ENCODE assay signal across 12 cellular contexts in genomic region chr5:164809831-164810230, GRCh38.
DNase-seq lines count a peak whose midpoint lies in the region; ATAC-seq and TF ChIP-seq lines count a peak whose summit lies in the region.
"Had no signal": no experiment of that assay in that cellular context is flagged by ENCODE, and none has a peak within 500 bp of the region (broad histone marks: within the 10 kb centered on the region; RNA-seq: fewer than 3 reads in every experiment).

No MANE protein-coding gene starts in this region.

- H3K4me1 ChIP-seq in endodermal cell (ENCODE audit: control insufficient read depth, insufficient read depth, low read length) (peaks cover under 1% of the 10 kb centered on the region), MM.1S (ENCODE audit: low read length) (no peaks in the 10 kb centered on the region)
- H3K4me1 ChIP-seq: adrenal gland, heart right ventricle had no signal

- no peak overlapping the region for H3K4me3 Mint-ChIP-seq in endodermal cell

- H4K20me1 ChIP-seq in MM.1S (ENCODE audit: insufficient read depth, low read length): no peaks in the 10 kb centered on the region

- no peaks in the 10 kb centered on the region for H3K9me3 ChIP-seq in endodermal cell (ENCODE audit: control insufficient read depth, low read length)
- H3K9me3 ChIP-seq in MM.1S (replicated peaks; ENCODE audit: insufficient read depth, low read length): no peaks in the 10 kb centered on the region
- H3K9me3 ChIP-seq: adrenal gland, heart right ventricle, ovary had no signal

- H3F3A ChIP-seq in MM.1S (ENCODE audit: insufficient read depth, low read length): no peaks in the 10 kb centered on the region

- H3K27ac ChIP-seq in endodermal cell (ENCODE audit: low read depth, low read length): no peak overlapping the region
- no peak overlapping the region for H3K27ac ChIP-seq in MM.1S (ENCODE audit: low read length)
- H3K27ac ChIP-seq: adrenal gland, heart right ventricle, ovary had no signal

- H3K9me3 Mint-ChIP-seq in endodermal cell: no peaks in the 10 kb centered on the region

- ATAC-seq in GM18867 (IDR thresholded peaks at IDR 0.05; ENCODE audit: unreplicated experiment) (peak; percentile 79), GM21619 (IDR thresholded peaks at IDR 0.05; ENCODE audit: unreplicated experiment) (peak; percentile 95), HG03159 (IDR thresholded peaks at IDR 0.05; ENCODE audit: unreplicated experiment) (peak; percentile 96)
- ATAC-seq: heart right ventricle had no signal

- H2AFZ ChIP-seq in MM.1S (ENCODE audit: low read length): no peak overlapping the region

- peak; percentile 73 for DNase-seq in kidney glomerular epithelial cell (lab: John Stamatoyannopoulos, UW)
- no peak for DNase-seq in endodermal cell
- DNase-seq in NCI-H1092 (lab: John Stamatoyannopoulos, UW): no peak
- DNase-seq in T-helper 1 cell: no peak
- DNase-seq in MM.1S: no peak
- DNase-seq: adrenal gland, heart right ventricle, NCI-H524 treated with DMSO at 0.1 percent for 48 hours, ovary had no signal

- no peaks in the 10 kb centered on the region for H3K36me3 Mint-ChIP-seq in endodermal cell (ENCODE audit: low read depth)

- no peaks in the 10 kb centered on the region for H3K79me2 ChIP-seq in MM.1S (ENCODE audit: low read length)

- H3K4me1 Mint-ChIP-seq in endodermal cell: peaks cover 4% of the 10 kb centered on the region

- H3K36me3 ChIP-seq in endodermal cell (ENCODE audit: control insufficient read depth, insufficient read depth, low read length): no peaks in the 10 kb centered on the region
- no peaks in the 10 kb centered on the region for H3K36me3 ChIP-seq in MM.1S (replicated peaks; ENCODE audit: insufficient read depth, low read length)
- H3K36me3 ChIP-seq: adrenal gland, heart right ventricle, ovary had no signal

- H3K9me2 ChIP-seq in MM.1S (replicated peaks; ENCODE audit: insufficient read depth, low read length): no peaks in the 10 kb centered on the region

- TF ChIP-seq CTCF in endodermal cell (conservative IDR thresholded peaks at IDR 0.05) (no peak), MM.1S (IDR thresholded peaks at IDR 0.05; ENCODE audit: low read length) (no peak)

- H3K4me3 ChIP-seq in endodermal cell (ENCODE audit: low read length): no peak overlapping the region
- no peak overlapping the region for H3K4me3 ChIP-seq in MM.1S (ENCODE audit: low read length)
- H3K4me3 ChIP-seq: adrenal gland, heart right ventricle, ovary had no signal

- H3K9ac ChIP-seq in endodermal cell (ENCODE audit: extremely low read depth, low read length, poor library complexity, severe bottlenecking): no peak overlapping the region
- no peak overlapping the region for H3K9ac ChIP-seq in MM.1S (ENCODE audit: low read length)

- H3K4me2 ChIP-seq in MM.1S (ENCODE audit: low read depth, low read length): no peak overlapping the region

- H3K27me3 ChIP-seq in endodermal cell (ENCODE audit: control insufficient read depth, insufficient read depth, low read length, poor library complexity, severe bottlenecking) (no peaks in the 10 kb centered on the region), MM.1S (replicated peaks; ENCODE audit: insufficient read depth, low read length) (no peaks in the 10 kb centered on the region)
- H3K27me3 ChIP-seq: adrenal gland, heart right ventricle, ovary had no signal

- H3K27me3 Mint-ChIP-seq in endodermal cell (ENCODE audit: insufficient read depth): no peaks in the 10 kb centered on the region

- no peak overlapping the region for H3K27ac Mint-ChIP-seq in endodermal cell
